Comparison of ENCODE assay signal across 9 cellular contexts in genomic region chr1:179709841-179710329, GRCh38. TPM values are rescaled to one million over a fixed set of nuclear protein-coding genes. Genes with fewer than 3 reads are reported as not detected.
A peak's percentile ranks its signal among the peaks of the same experiment; 100 is the strongest.
DNase-seq lines count a peak whose midpoint lies in the region; ATAC-seq, FAIRE-seq and TF ChIP-seq lines count a peak whose summit lies in the region.
"Had no signal": no experiment of that assay in that cellular context is flagged by ENCODE, and none has a peak within 500 bp of the region (broad histone marks: within the 10 kb centered on the region; RNA-seq: fewer than 3 reads in every experiment).

No MANE protein-coding gene starts in this region.

- TF ChIP-seq RAD21 in K562 (CRISPR knock-in tag; conservative IDR thresholded peaks at IDR 0.05 in 1 of 2, IDR thresholded peaks at IDR 0.05 in 1 of 2), result no peak

- H3K36me3 ChIP-seq in K562 (ENCODE audit: control insufficient read depth, insufficient read depth, low read length), result no peaks in the 10 kb centered on the region
- H3K36me3 ChIP-seq: neutrophil had no signal

- no peaks in the 10 kb centered on the region for H3K9me1 ChIP-seq in K562 (ENCODE audit: control insufficient read depth, insufficient read depth, low read length)

- H3K4me3 ChIP-seq in K562 (no peak overlapping the region), retinal pigment epithelial cell (ENCODE audit: low read length) (no peak overlapping the region)

- no peak for FAIRE-seq in K562 (lab: Jason Lieb, UNC)
- no peak for FAIRE-seq in HTR-8/SVneo (lab: Jason Lieb, UNC)

- H3K36me3 Mint-ChIP-seq in natural killer cell (peaks cover 8% of the 10 kb centered on the region), progenitor cell of endocrine pancreas (ENCODE audit: insufficient read depth) (peaks cover 3% of the 10 kb centered on the region)
- H3K36me3 Mint-ChIP-seq in natural killer cell treated with Interleukin-12 subunit alpha and Interleukin-12 subunit beta and Interleukin-15 and Interleukin-18, amount 100 ng/mL, for 72 hours, result peaks cover 9% of the 10 kb centered on the region

- H3K27me3 ChIP-seq in K562 (ENCODE audit: control insufficient read depth in 2 of 2, insufficient read depth in 2 of 2, low read length in 2 of 2), result peaks cover 0 to 3% of the 10 kb centered on the region in 2 experiments; a peak in 1 of 5 replicates
- H3K27me3 ChIP-seq: neutrophil had no signal

- H3K4me1 ChIP-seq in K562 (replicated peaks in 1 of 2; ENCODE audit: control insufficient read depth in 2 of 2, insufficient read depth in 2 of 2, low read length in 2 of 2), result no peaks in the 10 kb centered on the region

- H3K4me1 Mint-ChIP-seq in natural killer cell (peaks cover 0 to 8% of the 10 kb centered on the region in 2 donors), progenitor cell of endocrine pancreas (ENCODE audit: low read depth) (peaks cover 24% of the 10 kb centered on the region)
- H3K4me1 Mint-ChIP-seq in natural killer cell treated with Interleukin-12 subunit alpha and Interleukin-12 subunit beta and Interleukin-15 and Interleukin-18, amount 100 ng/mL, for 72 hours (ENCODE audit: low read depth in 2 of 2), result peaks cover 0 to 3% of the 10 kb centered on the region in 2 donors

- CTCF ChIA-PET in K562 (lab: Yijun Ruan, JAX; ENCODE audit: low intra/inter-chr PET ratio), result interaction anchor here (0.8 to 1.5 kb wide), 2 partner anchors 100 to 469 kb away, joined by 3 to 4 read pairs; no protein-coding TSS in a partner anchor

- intact Hi-C loops in natural killer cell (cut with micrococcal nuclease), result loop anchor here (5.0 kb wide), 1 partner anchor 772 kb away; no protein-coding TSS in a partner anchor
- intact Hi-C loops in K562 (cut with micrococcal nuclease), result loop anchor here (5.0 kb wide), 1 partner anchor 532 kb away; no protein-coding TSS in a partner anchor

- peaks cover 6 to 8% of the 10 kb centered on the region in 2 donors for H3K9me3 Mint-ChIP-seq in natural killer cell
- peaks cover 11% of the 10 kb centered on the region for H3K9me3 Mint-ChIP-seq in natural killer cell treated with Interleukin-12 subunit alpha and Interleukin-12 subunit beta and Interleukin-15 and Interleukin-18, amount 100 ng/mL, for 72 hours
- peaks cover 23% of the 10 kb centered on the region for H3K9me3 Mint-ChIP-seq in progenitor cell of endocrine pancreas (ENCODE audit: low read depth)

- H2AFZ ChIP-seq in K562 (ENCODE audit: low read depth, low read length), result no peak overlapping the region

- no peak for TF ChIP-seq EP300 in K562 (IDR thresholded peaks at IDR 0.05; ENCODE audit: low read length)

- H4K20me1 ChIP-seq in K562 (replicated peaks; ENCODE audit: control insufficient read depth, insufficient read depth, low read length), result no peaks in the 10 kb centered on the region

- H3K4me2 ChIP-seq in K562 (ENCODE audit: insufficient read depth, low read length), result no peak overlapping the region

- no peak for TF ChIP-seq POLR2A in K562 (conservative IDR thresholded peaks at IDR 0.05)

- DNase-seq in natural killer cell (no peak), K562 (ENCODE audit: extremely low read depth in 1 of 4, low spot score in 3 of 4) (no peak), retinal pigment epithelial cell (ENCODE audit: low read depth) (peak; percentile 20), progenitor cell of endocrine pancreas (ENCODE audit: low spot score, unreplicated experiment) (no peak), SW 1271 (lab: John Stamatoyannopoulos, UW) (no peak), HTR-8/SVneo (ENCODE audit: insufficient read length, low spot score) (no peak)
- no peak for DNase-seq in natural killer cell treated with Interleukin-12 subunit alpha and Interleukin-12 subunit beta and Interleukin-15 and Interleukin-18, amount 100 ng/mL, for 72 hours (ENCODE audit: low spot score)

- POLR2A ChIA-PET in K562 (lab: Yijun Ruan, JAX), result interaction anchor here (0.7 to 2.0 kb wide), 6 partner anchors 10 to 103 kb away, joined by 3 to 7 read pairs (median 4); no protein-coding TSS in a partner anchor

- BruUV-seq in K562 (replicated peaks; lab: Mats Ljungman, UMichigan), result no TSS peak

- H3K27me3 Mint-ChIP-seq in natural killer cell (ENCODE audit: low read depth in 2 of 2) (peaks cover 7% of the 10 kb centered on the region in 2 donors), progenitor cell of endocrine pancreas (no peaks in the 10 kb centered on the region)
- H3K27me3 Mint-ChIP-seq in natural killer cell treated with Interleukin-12 subunit alpha and Interleukin-12 subunit beta and Interleukin-15 and Interleukin-18, amount 100 ng/mL, for 72 hours, result peaks cover 4 to 12% of the 10 kb centered on the region in 2 donors

- H3K4me3 Mint-ChIP-seq in natural killer cell (no peak overlapping the region), progenitor cell of endocrine pancreas (ENCODE audit: low read depth) (no peak overlapping the region)
- H3K4me3 Mint-ChIP-seq in natural killer cell treated with Interleukin-12 subunit alpha and Interleukin-12 subunit beta and Interleukin-15 and Interleukin-18, amount 100 ng/mL, for 72 hours, result no peak overlapping the region

- H3K9me3 ChIP-seq in K562 (replicated peaks; ENCODE audit: control insufficient read depth, insufficient read depth, low read depth, low read length), result no peaks in the 10 kb centered on the region
- H3K9me3 ChIP-seq: neutrophil had no signal

- H3K79me2 ChIP-seq in K562 (ENCODE audit: control insufficient read depth, insufficient read depth, low read length), result no peaks in the 10 kb centered on the region

- TF ChIP-seq CTCF in natural killer cell (IDR thresholded peaks at IDR 0.05) (no peak), K562 (IDR thresholded peaks at IDR 0.05 in 2 of 3, conservative IDR thresholded peaks at IDR 0.05 in 1 of 3; ENCODE audit: insufficient read depth in 2 of 3, low read depth in 1 of 3, low read length in 3 of 3) (no peak), retinal pigment epithelial cell (conservative IDR thresholded peaks at IDR 0.05; ENCODE audit: low read depth, low read length) (no peak), progenitor cell of endocrine pancreas (IDR thresholded peaks at IDR 0.05; ENCODE audit: unreplicated experiment) (no peak)

- 2% methylated on average over 5 of the region's 5 CpGs for WGBS in K562 (ENCODE audit: insufficient coverage, low coverage, missing lambda C conversion rate)

- in situ Hi-C loops in K562 (cut with MboI), result loop anchor here (5.0 to 10.0 kb wide), 2 partner anchors 462 to 705 kb away; no protein-coding TSS in a partner anchor

- ATAC-seq in natural killer cell (peak; percentile 55 to 87 (median 86)), HG03159 (IDR thresholded peaks at IDR 0.05; ENCODE audit: unreplicated experiment) (peak; percentile 83), K562 (no peak)
- ATAC-seq in natural killer cell treated with Interleukin-12 subunit alpha and Interleukin-12 subunit beta and Interleukin-15 and Interleukin-18, amount 100 ng/mL, for 72 hours, result no peak

- no peak overlapping the region for H3K27ac Mint-ChIP-seq in natural killer cell
- no peak overlapping the region for H3K27ac Mint-ChIP-seq in natural killer cell treated with Interleukin-12 subunit alpha and Interleukin-12 subunit beta and Interleukin-15 and Interleukin-18, amount 100 ng/mL, for 72 hours
- no peak overlapping the region for H3K27ac Mint-ChIP-seq in progenitor cell of endocrine pancreas

- no peak overlapping the region for H3K9ac ChIP-seq in K562 (ENCODE audit: insufficient read depth in 1 of 2, low read depth in 2 of 2, low read length in 2 of 2)

- no peak overlapping the region for H3K27ac ChIP-seq in K562 (ENCODE audit: extremely low read depth, low read depth, low read length)
- H3K27ac ChIP-seq: neutrophil had no signal

TF ChIP-seq in K562, 482 proteins besides CTCF, POLR2A, EP300 and RAD21 (continues in another document):
- TF ChIP-seq NR2C1 (IDR thresholded peaks at IDR 0.05), result no peak
- TF ChIP-seq NR2C1 (tag; IDR thresholded peaks at IDR 0.05), result no peak

RNA-seq across cellular contexts. Expression of gene FAM163A, which starts 33.2 kb away (rescaled TPM):
- total RNA-seq in natural killer cell (not detected), K562 (2014; rRNA removed) (not detected in 2 replicates), K562 (2014; rRNA removed; fragmentation: Illumina TruSeq; extraction: Trizol) (not detected in 2 replicates), K562 (2015; rRNA removed; fragmentation: Illumina TruSeq; extraction: Trizol) (not detected in 2 replicates), K562 (2021) (not detected in 2 replicates), progenitor cell of endocrine pancreas (1.1 and 1.5 TPM in 2 replicates)
- not detected for total RNA-seq in natural killer cell treated with Interleukin-12 subunit alpha and Interleukin-12 subunit beta and Interleukin-15 and Interleukin-18, amount 100 ng/mL, for 72 hours
- not detected in 2 replicates for total RNA-seq in K562 (2011; cell fraction: chromatin; rRNA removed; ENCODE audit: low replicate concordance)
- total RNA-seq in K562 (2011; cell fraction: nucleolus; rRNA removed), result not detected in 2 replicates
- not detected in 2 replicates for total RNA-seq in K562 (2011; cell fraction: nucleoplasm; rRNA removed)
- polyA plus RNA-seq in K562 (2011; rRNA removed) (not detected in 2 replicates), K562 (2014; fragmentation: Illumina TruSeq; extraction: Trizol) (not detected in 2 replicates), K562 (2014; fragmentation: Nextera tagmentation; extraction: Ambion mirVana) (not detected), K562 (2014; rRNA removed) (not detected in 2 replicates)
- polyA plus RNA-seq in K562 (2011; cell fraction: cytosol; rRNA removed), result not detected in 2 replicates
- not detected in 2 replicates for polyA plus RNA-seq in K562 (2011; cell fraction: nucleus; rRNA removed)
- not detected in 2 replicates for polyA plus RNA-seq in K562 (2012)
- not detected in 2 replicates for polyA minus RNA-seq in K562 (2011; rRNA and poly(A)+ RNA removed)
- not detected in 2 replicates for polyA minus RNA-seq in K562 (2011; cell fraction: cytosol; rRNA and poly(A)+ RNA removed)
- not detected in 2 replicates for polyA minus RNA-seq in K562 (2011; cell fraction: nucleus; rRNA and poly(A)+ RNA removed)

Comparison
In these comparisons a context has a peak if more than half of its experiments do, and no peak if none do; other contexts are left out.
1. ATAC-seq: peak in natural killer cell (3 of 3) and HG03159 (single experiment); none in natural killer cell treated with Interleukin-12 subunit alpha and Interleukin-12 subunit beta and Interleukin-15 and Interleukin-18, amount 100 ng/mL, for 72 hours (0 of 2) and K562 (single experiment).